8 cellular contexts compared by ENCODE assay signal in the genomic region with DNA sequence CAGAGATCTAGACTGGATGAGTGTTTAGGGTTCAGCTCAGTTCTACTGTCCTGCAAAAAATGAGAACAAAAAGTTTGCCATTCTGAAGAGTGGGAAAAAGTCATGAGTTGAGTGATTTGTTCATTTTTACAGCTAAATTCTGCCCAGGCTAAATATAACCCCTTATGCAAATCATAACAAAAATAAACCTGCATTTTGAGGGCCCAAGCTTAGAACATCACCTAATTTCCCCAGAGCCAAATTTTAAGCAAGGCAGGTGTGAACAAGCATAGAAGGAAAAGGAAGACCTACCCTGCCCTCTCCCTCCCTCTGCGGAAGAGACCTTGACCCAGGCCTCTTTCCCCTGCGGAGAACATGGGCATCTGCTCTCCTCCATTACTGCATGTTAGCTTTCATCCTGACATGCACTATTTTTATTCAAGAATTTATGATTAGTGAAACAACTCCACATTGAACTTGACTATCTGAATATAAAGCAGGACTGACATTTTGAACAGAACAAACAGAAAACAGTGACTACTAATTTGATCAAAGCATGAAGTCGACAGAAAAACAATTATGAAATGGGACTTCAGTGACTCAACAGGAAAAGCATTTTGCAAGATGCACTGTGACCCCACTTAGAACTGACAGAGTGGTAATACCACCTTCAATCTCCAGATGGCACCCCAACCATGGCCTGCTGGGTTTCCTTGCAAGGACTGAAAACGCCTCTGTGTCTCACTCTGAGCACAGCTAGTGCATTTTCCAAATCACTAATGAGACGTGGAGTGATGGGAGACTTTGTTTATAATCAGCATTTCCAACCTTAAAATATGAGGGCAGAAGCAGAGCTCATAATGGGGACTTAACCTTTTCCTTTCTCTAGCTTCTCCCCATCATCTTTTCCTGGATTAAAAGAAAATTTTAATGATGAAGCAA. TPM values are rescaled to one million over a fixed set of nuclear protein-coding genes. Genes with fewer than 3 reads are reported as not detected.
DNase-seq lines count a peak whose midpoint lies in the region; ATAC-seq and TF ChIP-seq lines count a peak whose summit lies in the region.

No MANE protein-coding gene starts in this region.

- DNase-seq in RPMI7951 (ENCODE audit: low read depth) (peak; percentile 87), fibroblast of pulmonary artery (ENCODE audit: low read depth) (peak; percentile 98), neural progenitor cell (ENCODE audit: low spot score) (peak; percentile 86)

- H3K79me2 ChIP-seq in DOHH2 (ENCODE audit: control insufficient read depth, low read length) (no peaks in the 10 kb centered on the region; the same call in 1 of the 2 replicates), neural progenitor cell (ENCODE audit: low read depth) (peaks cover 43% of the 10 kb centered on the region)

- H3K4me3 ChIP-seq in DOHH2 (ENCODE audit: low read length) (peak overlapping the region; percentile 66), fibroblast of pulmonary artery (replicated peaks; ENCODE audit: low read depth, low read length) (peak overlapping the region; percentile 2), neural progenitor cell (no peak overlapping the region), stomach smooth muscle (ENCODE audit: low read length in 2 of 2) (peak overlapping the region in 1 of 2 donors; percentile 16)

- H3K9me3 Mint-ChIP-seq in activated T-helper 17 cell treated with anti-CD3 and anti-CD28 coated beads, Interleukin-2, amount 50 U/mL, for 72 hours: no peaks in the 10 kb centered on the region
- no peaks in the 10 kb centered on the region for H3K9me3 Mint-ChIP-seq in neural progenitor cell

- no peaks in the 10 kb centered on the region for H3K36me3 Mint-ChIP-seq in activated T-helper 17 cell treated with anti-CD3 and anti-CD28 coated beads, Interleukin-2, amount 50 U/mL, for 72 hours (ENCODE audit: low read depth)
- peaks cover 17% of the 10 kb centered on the region for H3K36me3 Mint-ChIP-seq in neural progenitor cell

- H4K20me1 ChIP-seq in DOHH2 (ENCODE audit: control insufficient read depth, insufficient read depth, low read depth, low read length) (no peaks in the 10 kb centered on the region), neural progenitor cell (ENCODE audit: low read depth) (peaks cover 36% of the 10 kb centered on the region)

- H3K9me2 ChIP-seq in DOHH2 (replicated peaks; ENCODE audit: control insufficient read depth, low read length): no peaks in the 10 kb centered on the region

- H3K27me3 Mint-ChIP-seq in activated T-helper 17 cell treated with anti-CD3 and anti-CD28 coated beads, Interleukin-2, amount 50 U/mL, for 72 hours: no peaks in the 10 kb centered on the region
- H3K27me3 Mint-ChIP-seq in neural progenitor cell (ENCODE audit: insufficient read depth, low read depth): no peaks in the 10 kb centered on the region

- H3K27ac ChIP-seq in DOHH2 (ENCODE audit: low read depth, low read length): peak overlapping the region; percentile 85
- peak overlapping the region; percentile 29 for H3K27ac ChIP-seq in KOPT-K1 (ENCODE audit: low read depth, low read length, poor library complexity, severe bottlenecking)
- H3K27ac ChIP-seq in neural progenitor cell: no peak overlapping the region
- H3K27ac ChIP-seq in stomach smooth muscle (ENCODE audit: low read length): peak overlapping the region; percentile 53

- H3K27ac Mint-ChIP-seq in activated T-helper 17 cell treated with anti-CD3 and anti-CD28 coated beads, Interleukin-2, amount 50 U/mL, for 72 hours: peak overlapping the region; percentile 88
- H3K27ac Mint-ChIP-seq in neural progenitor cell: peak overlapping the region; percentile 92

- TF ChIP-seq CTCF in DOHH2 (IDR thresholded peaks at IDR 0.05; ENCODE audit: low read depth, low read length, poor library complexity, severe bottlenecking) (peak; percentile 91), fibroblast of pulmonary artery (IDR thresholded peaks at IDR 0.05; ENCODE audit: low read length, missing control alignments) (peak; percentile 96), neural progenitor cell (IDR thresholded peaks at IDR 0.05) (peak; percentile 89)

- 0 out of 2 replicates have a peak, but pooled peaks cover 2% of the 10 kb centered on the region for H3K9me3 ChIP-seq in DOHH2 (ENCODE audit: control insufficient read depth, insufficient read depth, low read length)
- no peaks in the 10 kb centered on the region for H3K9me3 ChIP-seq in KOPT-K1 (ENCODE audit: insufficient read depth, low read length, poor library complexity, severe bottlenecking)
- H3K9me3 ChIP-seq in neural progenitor cell (ENCODE audit: low read depth): no peaks in the 10 kb centered on the region
- H3K9me3 ChIP-seq in stomach smooth muscle (ENCODE audit: control insufficient read depth in 2 of 2, low read length in 2 of 2): no peaks in the 10 kb centered on the region

- peak; percentile 72 for ATAC-seq in GM21723 (IDR thresholded peaks at IDR 0.05; ENCODE audit: unreplicated experiment)
- peak; percentile 100 for ATAC-seq in activated T-helper 17 cell treated with anti-CD3 and anti-CD28 coated beads, Interleukin-2, amount 50 U/mL, for 72 hours (replicated peaks)

- no peak overlapping the region for H3K9ac ChIP-seq in neural progenitor cell
- H3K9ac ChIP-seq in stomach smooth muscle (ENCODE audit: low read length in 2 of 2): peak overlapping the region in 1 of 2 donors; percentile 22

- peak overlapping the region; percentile 67 for H3K4me3 Mint-ChIP-seq in activated T-helper 17 cell treated with anti-CD3 and anti-CD28 coated beads, Interleukin-2, amount 50 U/mL, for 72 hours
- peak overlapping the region; percentile 71 for H3K4me3 Mint-ChIP-seq in neural progenitor cell

- peak overlapping the region; percentile 91 for H3K4me2 ChIP-seq in DOHH2 (ENCODE audit: low read length)
- H3K4me2 ChIP-seq in neural progenitor cell: no peak overlapping the region

- H3F3A ChIP-seq in DOHH2 (ENCODE audit: control insufficient read depth, insufficient read depth): peaks cover 13% of the 10 kb centered on the region
- H3F3A ChIP-seq in neural progenitor cell (ENCODE audit: low read depth): peaks cover 24% of the 10 kb centered on the region

- H3K4me1 ChIP-seq in DOHH2 (ENCODE audit: control insufficient read depth, low read length) (peaks cover 66% of the 10 kb centered on the region), neural progenitor cell (peaks cover 21% of the 10 kb centered on the region), stomach smooth muscle (ENCODE audit: control insufficient read depth, insufficient read depth, low read length) (peaks cover 40% of the 10 kb centered on the region)

- H3K27me3 ChIP-seq in DOHH2 (ENCODE audit: control insufficient read depth, low read length): no peaks in the 10 kb centered on the region
- no peaks in the 10 kb centered on the region for H3K27me3 ChIP-seq in neural progenitor cell
- H3K27me3 ChIP-seq in stomach smooth muscle (ENCODE audit: control insufficient read depth in 1 of 2, insufficient read depth in 2 of 2, low read length in 2 of 2): no peaks in the 10 kb centered on the region

- peaks cover 19% of the 10 kb centered on the region for H3K4me1 Mint-ChIP-seq in activated T-helper 17 cell treated with anti-CD3 and anti-CD28 coated beads, Interleukin-2, amount 50 U/mL, for 72 hours
- H3K4me1 Mint-ChIP-seq in neural progenitor cell: peaks cover 51% of the 10 kb centered on the region

- H3K36me3 ChIP-seq in DOHH2 (ENCODE audit: control insufficient read depth, low read length) (no peaks in the 10 kb centered on the region), KOPT-K1 (ENCODE audit: insufficient read depth, low read length) (no peaks in the 10 kb centered on the region), neural progenitor cell (peaks cover 7% of the 10 kb centered on the region), stomach smooth muscle (ENCODE audit: control insufficient read depth in 2 of 2, insufficient read depth in 2 of 2, low read length in 2 of 2) (peaks cover 8 to 9% of the 10 kb centered on the region in 2 donors)

- H2AFZ ChIP-seq in neural progenitor cell (replicated peaks): no peak overlapping the region

RNA-seq across cellular contexts. Expression of gene SELPLG, which starts 30.9 kb away (rescaled TPM):
- total RNA-seq in RPMI7951 (2014; rRNA removed; shearing (Covaris generic)): 0.88 and 1.7 TPM in 2 replicates
- total RNA-seq in activated T-helper 17 cell treated with anti-CD3 and anti-CD28 coated beads, Interleukin-2, amount 50 U/mL, for 72 hours: 10 to 100 TPM; 79.7 to 89.1 TPM
- not detected in 2 replicates for total RNA-seq in neural progenitor cell (ENCODE audit: low replicate concordance)

Comparison
In these comparisons a context has a peak if more than half of its experiments do, and no peak if none do; other contexts are left out.
1. RNA of gene SELPLG, which starts 30.9 kb away (total RNA-seq): 79.7 to 89.1 TPM in activated T-helper 17 cell treated with anti-CD3 and anti-CD28 coated beads, Interleukin-2, amount 50 U/mL, for 72 hours; 0.88 to 1.7 TPM in RPMI7951 and not detected in neural progenitor cell; every median in the first group is over 10 times any median in the second.
2. Peak in every context shown above with its lines, with median percentiles within 50 percentile points of each other: CTCF ChIP-seq and DNase-seq.